ENCODE assay signal across 2 cellular contexts in the genomic region with DNA sequence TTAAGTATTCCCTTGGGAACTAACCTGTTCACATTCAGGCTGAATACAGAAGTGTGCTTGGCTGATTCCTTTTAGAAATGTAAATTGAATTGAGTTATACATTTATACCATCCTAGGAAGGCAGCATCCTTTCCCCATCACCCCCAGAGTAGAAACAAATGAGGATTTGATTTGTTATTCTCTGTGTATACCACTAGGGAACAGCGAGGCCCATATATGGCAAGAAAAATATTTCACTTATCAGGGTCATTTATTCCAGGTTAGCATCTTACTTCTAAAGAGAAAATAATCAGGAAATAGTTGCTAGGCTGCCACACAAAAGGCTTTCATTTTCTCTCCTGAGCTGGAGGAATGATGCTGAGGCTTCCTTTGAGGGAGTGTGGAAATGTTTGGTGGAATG.
TF ChIP-seq lines count a peak whose summit lies in the region.

No MANE protein-coding gene starts in this region.

TF ChIP-seq in GM23338, 12 proteins besides CTCF, POLR2A, EP300 and RAD21:
- TF ChIP-seq, protein P1, sequence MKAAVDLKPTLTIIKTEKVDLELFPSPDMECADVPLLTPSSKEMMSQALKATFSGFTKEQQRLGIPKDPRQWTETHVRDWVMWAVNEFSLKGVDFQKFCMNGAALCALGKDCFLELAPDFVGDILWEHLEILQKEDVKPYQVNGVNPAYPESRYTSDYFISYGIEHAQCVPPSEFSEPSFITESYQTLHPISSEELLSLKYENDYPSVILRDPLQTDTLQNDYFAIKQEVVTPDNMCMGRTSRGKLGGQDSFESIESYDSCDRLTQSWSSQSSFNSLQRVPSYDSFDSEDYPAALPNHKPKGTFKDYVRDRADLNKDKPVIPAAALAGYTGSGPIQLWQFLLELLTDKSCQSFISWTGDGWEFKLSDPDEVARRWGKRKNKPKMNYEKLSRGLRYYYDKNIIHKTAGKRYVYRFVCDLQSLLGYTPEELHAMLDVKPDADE (IDR thresholded peaks at IDR 0.05), result no peak
- TF ChIP-seq, protein P2, sequence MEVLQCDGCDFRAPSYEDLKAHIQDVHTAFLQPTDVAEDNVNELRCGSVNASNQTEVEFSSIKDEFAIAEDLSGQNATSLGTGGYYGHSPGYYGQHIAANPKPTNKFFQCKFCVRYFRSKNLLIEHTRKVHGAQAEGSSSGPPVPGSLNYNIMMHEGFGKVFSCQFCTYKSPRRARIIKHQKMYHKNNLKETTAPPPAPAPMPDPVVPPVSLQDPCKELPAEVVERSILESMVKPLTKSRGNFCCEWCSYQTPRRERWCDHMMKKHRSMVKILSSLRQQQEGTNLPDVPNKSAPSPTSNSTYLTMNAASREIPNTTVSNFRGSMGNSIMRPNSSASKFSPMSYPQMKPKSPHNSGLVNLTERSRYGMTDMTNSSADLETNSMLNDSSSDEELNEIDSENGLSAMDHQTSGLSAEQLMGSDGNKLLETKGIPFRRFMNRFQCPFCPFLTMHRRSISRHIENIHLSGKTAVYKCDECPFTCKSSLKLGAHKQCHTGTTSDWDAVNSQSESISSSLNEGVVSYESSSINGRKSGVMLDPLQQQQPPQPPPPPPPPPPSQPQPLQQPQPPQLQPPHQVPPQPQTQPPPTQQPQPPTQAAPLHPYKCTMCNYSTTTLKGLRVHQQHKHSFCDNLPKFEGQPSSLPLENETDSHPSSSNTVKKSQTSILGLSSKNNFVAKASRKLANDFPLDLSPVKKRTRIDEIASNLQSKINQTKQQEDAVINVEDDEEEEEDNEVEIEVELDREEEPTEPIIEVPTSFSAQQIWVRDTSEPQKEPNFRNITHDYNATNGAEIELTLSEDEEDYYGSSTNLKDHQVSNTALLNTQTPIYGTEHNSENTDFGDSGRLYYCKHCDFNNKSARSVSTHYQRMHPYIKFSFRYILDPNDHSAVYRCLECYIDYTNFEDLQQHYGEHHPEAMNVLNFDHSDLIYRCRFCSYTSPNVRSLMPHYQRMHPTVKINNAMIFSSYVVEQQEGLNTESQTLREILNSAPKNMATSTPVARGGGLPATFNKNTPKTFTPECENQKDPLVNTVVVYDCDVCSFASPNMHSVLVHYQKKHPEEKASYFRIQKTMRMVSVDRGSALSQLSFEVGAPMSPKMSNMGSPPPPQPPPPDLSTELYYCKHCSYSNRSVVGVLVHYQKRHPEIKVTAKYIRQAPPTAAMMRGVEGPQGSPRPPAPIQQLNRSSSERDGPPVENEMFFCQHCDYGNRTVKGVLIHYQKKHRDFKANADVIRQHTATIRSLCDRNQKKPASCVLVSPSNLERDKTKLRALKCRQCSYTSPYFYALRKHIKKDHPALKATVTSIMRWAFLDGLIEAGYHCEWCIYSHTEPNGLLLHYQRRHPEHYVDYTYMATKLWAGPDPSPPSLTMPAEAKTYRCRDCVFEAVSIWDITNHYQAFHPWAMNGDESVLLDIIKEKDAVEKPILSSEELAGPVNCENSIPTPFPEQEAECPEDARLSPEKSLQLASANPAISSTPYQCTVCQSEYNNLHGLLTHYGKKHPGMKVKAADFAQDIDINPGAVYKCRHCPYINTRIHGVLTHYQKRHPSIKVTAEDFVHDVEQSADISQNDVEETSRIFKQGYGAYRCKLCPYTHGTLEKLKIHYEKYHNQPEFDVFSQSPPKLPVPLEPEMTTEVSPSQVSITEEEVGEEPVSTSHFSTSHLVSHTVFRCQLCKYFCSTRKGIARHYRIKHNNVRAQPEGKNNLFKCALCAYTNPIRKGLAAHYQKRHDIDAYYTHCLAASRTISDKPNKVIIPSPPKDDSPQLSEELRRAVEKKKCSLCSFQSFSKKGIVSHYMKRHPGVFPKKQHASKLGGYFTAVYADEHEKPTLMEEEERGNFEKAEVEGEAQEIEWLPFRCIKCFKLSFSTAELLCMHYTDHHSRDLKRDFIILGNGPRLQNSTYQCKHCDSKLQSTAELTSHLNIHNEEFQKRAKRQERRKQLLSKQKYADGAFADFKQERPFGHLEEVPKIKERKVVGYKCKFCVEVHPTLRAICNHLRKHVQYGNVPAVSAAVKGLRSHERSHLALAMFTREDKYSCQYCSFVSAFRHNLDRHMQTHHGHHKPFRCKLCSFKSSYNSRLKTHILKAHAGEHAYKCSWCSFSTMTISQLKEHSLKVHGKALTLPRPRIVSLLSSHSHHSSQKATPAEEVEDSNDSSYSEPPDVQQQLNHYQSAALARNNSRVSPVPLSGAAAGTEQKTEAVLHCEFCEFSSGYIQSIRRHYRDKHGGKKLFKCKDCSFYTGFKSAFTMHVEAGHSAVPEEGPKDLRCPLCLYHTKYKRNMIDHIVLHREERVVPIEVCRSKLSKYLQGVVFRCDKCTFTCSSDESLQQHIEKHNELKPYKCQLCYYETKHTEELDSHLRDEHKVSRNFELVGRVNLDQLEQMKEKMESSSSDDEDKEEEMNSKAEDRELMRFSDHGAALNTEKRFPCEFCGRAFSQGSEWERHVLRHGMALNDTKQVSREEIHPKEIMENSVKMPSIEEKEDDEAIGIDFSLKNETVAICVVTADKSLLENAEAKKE (CRISPR knock-in tag; IDR thresholded peaks at IDR 0.05), result no peak
- TF ChIP-seq STAT1 (IDR thresholded peaks at IDR 0.05; ENCODE audit: unreplicated experiment) (no peak), POLR2AphosphoS5 (IDR thresholded peaks at IDR 0.05; ENCODE audit: low read depth) (no peak), CREB1 (CRISPR knock-in tag; IDR thresholded peaks at IDR 0.05; ENCODE audit: low read depth) (no peak), JUNB (IDR thresholded peaks at IDR 0.05; ENCODE audit: unreplicated experiment) (no peak), EZH2 (IDR thresholded peaks at IDR 0.05; ENCODE audit: low read depth, unreplicated experiment) (no peak)

TF ChIP-seq in WTC11, 78 proteins besides CTCF, POLR2A, EP300 and RAD21 (continued from another document):
- TF ChIP-seq, protein P3, sequence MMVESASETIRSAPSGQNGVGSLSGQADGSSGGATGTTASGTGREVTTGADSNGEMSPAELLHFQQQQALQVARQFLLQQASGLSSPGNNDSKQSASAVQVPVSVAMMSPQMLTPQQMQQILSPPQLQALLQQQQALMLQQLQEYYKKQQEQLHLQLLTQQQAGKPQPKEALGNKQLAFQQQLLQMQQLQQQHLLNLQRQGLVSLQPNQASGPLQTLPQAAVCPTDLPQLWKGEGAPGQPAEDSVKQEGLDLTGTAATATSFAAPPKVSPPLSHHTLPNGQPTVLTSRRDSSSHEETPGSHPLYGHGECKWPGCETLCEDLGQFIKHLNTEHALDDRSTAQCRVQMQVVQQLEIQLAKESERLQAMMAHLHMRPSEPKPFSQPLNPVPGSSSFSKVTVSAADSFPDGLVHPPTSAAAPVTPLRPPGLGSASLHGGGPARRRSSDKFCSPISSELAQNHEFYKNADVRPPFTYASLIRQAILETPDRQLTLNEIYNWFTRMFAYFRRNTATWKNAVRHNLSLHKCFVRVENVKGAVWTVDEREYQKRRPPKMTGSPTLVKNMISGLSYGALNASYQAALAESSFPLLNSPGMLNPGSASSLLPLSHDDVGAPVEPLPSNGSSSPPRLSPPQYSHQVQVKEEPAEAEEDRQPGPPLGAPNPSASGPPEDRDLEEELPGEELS (CRISPR knock-in tag; IDR thresholded peaks at IDR 0.05), result no peak
- TF ChIP-seq SMAD3 (CRISPR knock-in tag; IDR thresholded peaks at IDR 0.05; ENCODE audit: borderline replicate concordance), result no peak
- TF ChIP-seq, protein P4, sequence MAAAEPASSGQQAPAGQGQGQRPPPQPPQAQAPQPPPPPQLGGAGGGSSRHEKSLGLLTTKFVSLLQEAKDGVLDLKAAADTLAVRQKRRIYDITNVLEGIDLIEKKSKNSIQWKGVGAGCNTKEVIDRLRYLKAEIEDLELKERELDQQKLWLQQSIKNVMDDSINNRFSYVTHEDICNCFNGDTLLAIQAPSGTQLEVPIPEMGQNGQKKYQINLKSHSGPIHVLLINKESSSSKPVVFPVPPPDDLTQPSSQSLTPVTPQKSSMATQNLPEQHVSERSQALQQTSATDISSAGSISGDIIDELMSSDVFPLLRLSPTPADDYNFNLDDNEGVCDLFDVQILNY (CRISPR knock-in tag; IDR thresholded peaks at IDR 0.05), result no peak
- no peak for TF ChIP-seq CBFB (CRISPR knock-in tag; IDR thresholded peaks at IDR 0.05; ENCODE audit: low read depth)
TF ChIP-seq in WTC11: peak in this region for 0.
